Comparison of ENCODE assay signal across 9 cellular contexts in the genomic region with DNA sequence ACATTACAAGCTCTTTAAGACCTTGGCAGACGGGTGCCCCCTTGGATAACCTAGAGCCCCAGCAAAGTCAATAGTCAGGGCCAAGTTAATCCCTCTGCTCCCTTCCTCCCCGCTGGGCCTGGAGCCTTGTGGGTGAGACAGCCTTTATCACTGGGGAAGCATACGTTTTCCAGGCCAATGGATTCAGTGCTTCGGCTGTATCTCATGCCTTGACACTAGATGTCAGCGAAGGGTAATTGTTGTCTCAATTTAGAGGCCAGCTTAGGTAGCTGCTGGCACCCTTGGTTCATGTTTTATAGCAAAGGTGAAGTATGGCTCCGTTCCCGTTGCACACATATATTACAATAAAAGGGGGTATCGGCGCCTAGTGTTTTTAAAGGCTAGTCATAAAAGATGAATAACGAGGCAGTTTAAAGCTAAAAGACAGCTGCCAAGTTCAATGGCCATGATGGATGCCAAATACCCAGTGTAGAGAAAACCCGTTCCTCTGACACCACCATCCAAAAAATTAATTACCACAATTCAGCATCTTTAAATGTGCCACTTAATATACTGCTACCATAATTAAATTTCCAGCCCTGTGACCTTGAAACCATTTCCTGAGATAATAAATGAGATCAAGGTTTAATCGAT. TPM values are rescaled to one million over a fixed set of nuclear protein-coding genes. Genes with fewer than 3 reads are reported as not detected.
DNase-seq lines count a peak whose midpoint lies in the region; ATAC-seq, FAIRE-seq and TF ChIP-seq lines count a peak whose summit lies in the region.
"Had no signal": no experiment of that assay in that cellular context is flagged by ENCODE, and none has a peak within 500 bp of the region (broad histone marks: within the 10 kb centered on the region; RNA-seq: fewer than 3 reads in every experiment).

No MANE protein-coding gene starts in this region.

- no peak for ATAC-seq in HG03354 (IDR thresholded peaks at IDR 0.05; ENCODE audit: poor library complexity, severe bottlenecking, unreplicated experiment)

- H3K4me2 ChIP-seq in smooth muscle cell: no peak overlapping the region

- CTCF ChIA-PET in activated naive CD4-positive, alpha-beta T cell treated with anti-CD3 and anti-CD28 coated beads for 36 hours (lab: Charles Lee): interaction anchor here (0.5 to 2.9 kb wide), 10 partner anchors 10 to 596 kb away, joined by 3 to 12 read pairs (median 4); no protein-coding TSS in a partner anchor

- no peak overlapping the region for H3K9ac ChIP-seq in smooth muscle cell (ENCODE audit: low read depth)

- peaks cover 9% of the 10 kb centered on the region for H3K9me3 Mint-ChIP-seq in activated naive CD4-positive, alpha-beta T cell treated with anti-CD3 and anti-CD28 coated beads for 36 hours
- H3K9me3 Mint-ChIP-seq in endothelial cell (ENCODE audit: unreplicated experiment) (no peaks in the 10 kb centered on the region), CD14-positive monocyte (peaks cover 5 to 13% (median 7%) of the 10 kb centered on the region in 7 donors)

- H4K20me1 ChIP-seq in smooth muscle cell (ENCODE audit: low read depth): no peaks in the 10 kb centered on the region

- no peak overlapping the region for H3K27ac Mint-ChIP-seq in activated naive CD4-positive, alpha-beta T cell treated with anti-CD3 and anti-CD28 coated beads for 36 hours
- H3K27ac Mint-ChIP-seq in endothelial cell (ENCODE audit: unreplicated experiment) (no peak overlapping the region), CD14-positive monocyte (no peak overlapping the region)
- H3K27ac Mint-ChIP-seq: activated B cell treated with CpG ODN at 0.5 μM for 24 hours had no signal

- H3K4me3 ChIP-seq in smooth muscle cell: no peak overlapping the region

- H3K4me1 ChIP-seq in smooth muscle cell (ENCODE audit: low read depth): no peaks in the 10 kb centered on the region

- peak; percentile 10 for DNase-seq in activated naive CD4-positive, alpha-beta T cell treated with anti-CD3 and anti-CD28 coated beads for 36 hours
- DNase-seq in activated naive CD4-positive, alpha-beta T cell (lab: John Stamatoyannopoulos, UW): no peak
- peak; percentile 60 for DNase-seq in NCI-H510A treated with DMSO at 0.1 percent for 48 hours (lab: John Stamatoyannopoulos, UW)
- peak; percentile 25 for DNase-seq in endothelial cell (ENCODE audit: low spot score)
- DNase-seq in smooth muscle cell (lab: John Stamatoyannopoulos, UW; ENCODE audit: unreplicated experiment): no peak
- DNase-seq in RCC 7860 (ENCODE audit: low spot score): no peak
- no peak for DNase-seq in CD14-positive monocyte (ENCODE audit: low spot score)
- DNase-seq: activated B cell treated with CpG ODN at 0.5 μM for 24 hours had no signal

- no peak overlapping the region for H3K27ac ChIP-seq in smooth muscle cell (ENCODE audit: low read depth)

- intact Hi-C loops in activated naive CD4-positive, alpha-beta T cell treated with anti-CD3 and anti-CD28 coated beads for 36 hours (cut with micrococcal nuclease): loop anchor here (5.0 kb wide), 1 partner anchor 586 kb away; no protein-coding TSS in a partner anchor
- intact Hi-C loops in CD14-positive monocyte (cut with micrococcal nuclease): no loop called here

- H3F3A ChIP-seq in smooth muscle cell (ENCODE audit: low read depth): no peaks in the 10 kb centered on the region

- H3K4me1 Mint-ChIP-seq in activated naive CD4-positive, alpha-beta T cell treated with anti-CD3 and anti-CD28 coated beads for 36 hours (ENCODE audit: low read depth): no peaks in the 10 kb centered on the region
- H3K4me1 Mint-ChIP-seq in endothelial cell (ENCODE audit: unreplicated experiment) (no peaks in the 10 kb centered on the region), CD14-positive monocyte (no peaks in the 10 kb centered on the region)

- peaks cover 13% of the 10 kb centered on the region for H3K27me3 ChIP-seq in smooth muscle cell (ENCODE audit: low read depth)

- no peaks in the 10 kb centered on the region for H3K9me3 ChIP-seq in smooth muscle cell (replicated peaks; ENCODE audit: low read depth)

- no peak for FAIRE-seq in RCC 7860 (lab: Jason Lieb, UNC)

- no peaks in the 10 kb centered on the region for H3K79me2 ChIP-seq in smooth muscle cell (ENCODE audit: low read depth)

- no peak overlapping the region for H3K4me3 Mint-ChIP-seq in activated naive CD4-positive, alpha-beta T cell treated with anti-CD3 and anti-CD28 coated beads for 36 hours
- H3K4me3 Mint-ChIP-seq in endothelial cell (ENCODE audit: unreplicated experiment) (no peak overlapping the region), CD14-positive monocyte (no peak overlapping the region)
- H3K4me3 Mint-ChIP-seq: activated B cell treated with CpG ODN at 0.5 μM for 24 hours had no signal

- H2AFZ ChIP-seq in smooth muscle cell (ENCODE audit: low read depth): no peak overlapping the region

- TF ChIP-seq CTCF in endothelial cell (IDR thresholded peaks at IDR 0.05; ENCODE audit: unreplicated experiment) (no peak), smooth muscle cell (IDR thresholded peaks at IDR 0.05; ENCODE audit: borderline replicate concordance, insufficient read depth, poor library complexity, severe bottlenecking) (peak; percentile 21), CD14-positive monocyte (IDR thresholded peaks at IDR 0.05) (no peak)

- H3K27me3 Mint-ChIP-seq in activated naive CD4-positive, alpha-beta T cell treated with anti-CD3 and anti-CD28 coated beads for 36 hours (ENCODE audit: low read depth): peaks cover 7% of the 10 kb centered on the region
- H3K27me3 Mint-ChIP-seq in endothelial cell (ENCODE audit: unreplicated experiment) (no peaks in the 10 kb centered on the region), CD14-positive monocyte (ENCODE audit: low read depth in 3 of 3) (peaks cover 0 to 11% (median 4%) of the 10 kb centered on the region in 3 donors)

- H3K36me3 Mint-ChIP-seq in activated naive CD4-positive, alpha-beta T cell treated with anti-CD3 and anti-CD28 coated beads for 36 hours (ENCODE audit: low read depth): peaks cover 6% of the 10 kb centered on the region
- peaks cover 6% of the 10 kb centered on the region for H3K36me3 Mint-ChIP-seq in endothelial cell (ENCODE audit: low read depth, unreplicated experiment)
- H3K36me3 Mint-ChIP-seq in CD14-positive monocyte: no peaks in the 10 kb centered on the region

- WGBS in smooth muscle cell (ENCODE audit: low lambda C conversion rate): 55% methylated on average over 12 of the region's 12 CpGs

- H3K36me3 ChIP-seq in smooth muscle cell (ENCODE audit: low read depth): no peaks in the 10 kb centered on the region

RNA-seq across cellular contexts. Expression of a gene that starts 52.3 kb away (rescaled TPM):
- 10 to 100 TPM; 44.2 to 44.7 TPM for total RNA-seq in activated naive CD4-positive, alpha-beta T cell treated with anti-CD3 and anti-CD28 coated beads for 36 hours
- total RNA-seq in endothelial cell (ENCODE audit: unreplicated experiment) (75.3 TPM), smooth muscle cell (104 and 130 TPM in 2 replicates)
- polyA plus RNA-seq in smooth muscle cell (41.4 and 48.7 TPM in 2 replicates), CD14-positive monocyte (100 to 1,000 TPM; 136 to 189 TPM)

Comparison
In these comparisons a context has a peak if more than half of its experiments do, and no peak if none do; other contexts are left out.
1. DNase-seq: peak in activated naive CD4-positive, alpha-beta T cell treated with anti-CD3 and anti-CD28 coated beads for 36 hours (single experiment), NCI-H510A treated with DMSO at 0.1 percent for 48 hours (single experiment) and endothelial cell (single experiment); none in activated naive CD4-positive, alpha-beta T cell (0 of 4), smooth muscle cell (single experiment), RCC 7860 (single experiment) and CD14-positive monocyte (single experiment).